8 cellular contexts compared by ENCODE assay signal in the genomic region with DNA sequence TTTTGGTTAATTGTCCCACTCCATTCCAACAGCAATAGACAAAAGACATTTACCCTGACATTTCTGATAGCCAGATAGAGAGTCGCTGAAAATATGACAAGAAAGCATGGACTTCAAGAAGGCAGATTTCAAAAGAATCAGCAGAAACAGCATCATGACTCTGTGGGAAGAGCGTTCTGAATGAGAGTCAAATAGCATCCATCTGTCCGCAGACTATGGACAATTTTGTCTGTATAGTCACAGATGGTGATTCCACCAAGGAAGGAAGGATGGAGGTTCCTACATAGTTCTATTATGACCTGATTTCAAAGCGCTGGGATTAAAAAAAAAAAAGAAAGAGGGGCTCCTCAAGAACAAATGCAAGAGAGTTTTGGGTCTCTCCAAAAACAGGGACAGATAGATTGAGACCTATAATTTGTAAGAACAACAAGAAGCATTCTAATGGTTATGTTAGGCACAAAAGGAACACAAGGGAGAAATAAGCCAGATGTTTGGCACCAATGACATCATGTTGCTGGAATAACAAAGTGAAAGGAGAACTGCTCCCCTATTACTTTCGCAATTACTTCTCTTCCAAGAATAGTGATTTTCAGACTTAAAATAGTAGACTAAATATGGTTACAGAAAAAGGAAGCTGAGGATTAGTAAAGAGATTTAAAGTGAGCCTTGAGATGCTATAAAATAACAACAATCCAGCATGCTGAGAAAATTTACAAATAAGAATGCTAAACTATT.
DNase-seq lines count a peak whose midpoint lies in the region; ATAC-seq and TF ChIP-seq lines count a peak whose summit lies in the region.

No MANE protein-coding gene starts in this region.

- H3K4me1 ChIP-seq in effector memory CD4-positive, alpha-beta T cell (ENCODE audit: control insufficient read depth, insufficient read depth, low read length, poor library complexity, severe bottlenecking): no peaks in the 10 kb centered on the region

- TF ChIP-seq CTCF in cardiac fibroblast (IDR thresholded peaks at IDR 0.05; ENCODE audit: low read depth, low read length): no peak
- no peak for TF ChIP-seq CTCF in brain microvascular endothelial cell (IDR thresholded peaks at IDR 0.05; ENCODE audit: low read depth, low read length, missing control alignments)

- H3K4me3 ChIP-seq in cardiac fibroblast (replicated peaks in 1 of 2; ENCODE audit: low read depth in 2 of 2, low read length in 2 of 2) (no peak overlapping the region), skeletal muscle cell (ENCODE audit: low read depth, low read length) (no peak overlapping the region), brain microvascular endothelial cell (ENCODE audit: low read depth, low read length) (no peak overlapping the region)
- H3K4me3 ChIP-seq in effector memory CD4-positive, alpha-beta T cell (ENCODE audit: insufficient read depth, low read depth, low read length, poor library complexity, severe bottlenecking): no peak overlapping the region

- TF ChIP-seq POLR2A in GM18505 (IDR thresholded peaks at IDR 0.05; ENCODE audit: borderline replicate concordance, extremely low read depth, insufficient read depth, insufficient read length): no peak

- H3K27me3 ChIP-seq in brain microvascular endothelial cell (replicated peaks): no peaks in the 10 kb centered on the region
- no peaks in the 10 kb centered on the region for H3K27me3 ChIP-seq in effector memory CD4-positive, alpha-beta T cell (replicated peaks; ENCODE audit: control insufficient read depth, insufficient read depth, low read length, poor library complexity, severe bottlenecking)

- ATAC-seq in GM18505 (IDR thresholded peaks at IDR 0.05; ENCODE audit: unreplicated experiment) (peak; percentile 43), HG03108 (IDR thresholded peaks at IDR 0.05; ENCODE audit: unreplicated experiment) (peak; percentile 44)

- H3K36me3 ChIP-seq in brain microvascular endothelial cell (replicated peaks): no peaks in the 10 kb centered on the region
- no peaks in the 10 kb centered on the region for H3K36me3 ChIP-seq in effector memory CD4-positive, alpha-beta T cell (ENCODE audit: control insufficient read depth, insufficient read depth, low read length)

- peak; percentile 74 to 76 for DNase-seq in cardiac fibroblast (ENCODE audit: low read depth in 2 of 2)
- peak; percentile 54 for DNase-seq in skeletal muscle cell (ENCODE audit: low read depth)
- DNase-seq in D341Med (ENCODE audit: low spot score): no peak
- DNase-seq in brain microvascular endothelial cell: no peak
- DNase-seq in effector CD4-positive, alpha-beta T cell: no peak
- no peak for DNase-seq in effector memory CD4-positive, alpha-beta T cell

- in situ Hi-C loops in brain microvascular endothelial cell (cut with HindIII; ENCODE audit: low pct_ligation_motif_present, low sequenced_read_pairs): no loop called here

- H3K27ac ChIP-seq in brain microvascular endothelial cell: no peak overlapping the region
- H3K27ac ChIP-seq in effector memory CD4-positive, alpha-beta T cell (ENCODE audit: insufficient read depth, low read length, poor library complexity, severe bottlenecking): no peak overlapping the region

- H3K9me3 ChIP-seq in effector memory CD4-positive, alpha-beta T cell (ENCODE audit: control insufficient read depth, low read length): no peaks in the 10 kb centered on the region

Comparison
In these comparisons a context has a peak if more than half of its experiments do, and no peak if none do; other contexts are left out.
1. DNase-seq: peak in cardiac fibroblast (2 of 2) and skeletal muscle cell (single experiment); none in D341Med (single experiment), brain microvascular endothelial cell (single experiment), effector CD4-positive, alpha-beta T cell (single experiment) and effector memory CD4-positive, alpha-beta T cell (0 of 3).